In genomic region chr4:4881432-4881831, GRCh38 we compare ENCODE assay signal across 20 cellular contexts. TPM values are rescaled to one million over a fixed set of nuclear protein-coding genes. Genes with fewer than 3 reads are reported as not detected.
A peak's percentile ranks its signal among the peaks of the same experiment; 100 is the strongest.
DNase-seq lines count a peak whose midpoint lies in the region; ATAC-seq and TF ChIP-seq lines count a peak whose summit lies in the region.
"Had no signal": no experiment of that assay in that cellular context is flagged by ENCODE, and none has a peak within 500 bp of the region (broad histone marks: within the 10 kb centered on the region; RNA-seq: fewer than 3 reads in every experiment).

No MANE protein-coding gene starts in this region.

- no peaks in the 10 kb centered on the region for H3K9me2 ChIP-seq in GM23338 (ENCODE audit: insufficient read depth)

- H3K4me3 ChIP-seq in Caco-2 (ENCODE audit: low read depth, low read length), result no peak overlapping the region
- H3K4me3 ChIP-seq in mesodermal cell (ENCODE audit: extremely low read depth, insufficient read depth, low read length, poor library complexity, severe bottlenecking), result no peak overlapping the region
- H3K4me3 ChIP-seq in GM23338, result no peak overlapping the region
- H3K4me3 ChIP-seq: A549, GM12878, HAP-1 had no signal

- POLR2A ChIA-PET in Caco-2 (lab: Charles Lee), result no interaction called here

- 80 to 100% methylated on average over 1 of the region's 2 CpGs for WGBS in mesodermal cell (ENCODE audit: insufficient coverage in 2 of 2), 2 experiments

- H3K36me3 ChIP-seq in Caco-2 (ENCODE audit: control insufficient read depth, insufficient read depth, low read length), result no peaks in the 10 kb centered on the region
- H3K36me3 ChIP-seq in mesodermal cell (ENCODE audit: control insufficient read depth, insufficient read depth, low read length), result no peaks in the 10 kb centered on the region
- H3K36me3 ChIP-seq in GM23338 (ENCODE audit: insufficient read depth), result no peaks in the 10 kb centered on the region
- H3K36me3 ChIP-seq: HAP-1 had no signal

- no peaks in the 10 kb centered on the region for H3K79me2 ChIP-seq in GM23338 (replicated peaks; ENCODE audit: insufficient read depth)

- H3K4me1 Mint-ChIP-seq in Caco-2 (ENCODE audit: low read depth, unreplicated experiment) (peaks cover 16% of the 10 kb centered on the region), T-helper 17 cell (peaks cover 5% of the 10 kb centered on the region), GM23338 (peaks cover 9% of the 10 kb centered on the region; the same call in 2 of the 3 replicates)
- H3K4me1 Mint-ChIP-seq: IgD-negative memory B cell had no signal

- no TSS peak for BruUV-seq in Caco-2 (replicated peaks; lab: Mats Ljungman, UMichigan)

- no peaks in the 10 kb centered on the region for H3K27me3 Mint-ChIP-seq in Caco-2 (ENCODE audit: insufficient read depth, unreplicated experiment)
- peaks cover 69% of the 10 kb centered on the region for H3K27me3 Mint-ChIP-seq in T-helper 17 cell
- H3K27me3 Mint-ChIP-seq in GM23338 (ENCODE audit: insufficient read depth, low read depth, poor library complexity), result peaks cover 13% of the 10 kb centered on the region

- no peaks in the 10 kb centered on the region for H3F3A ChIP-seq in GM23338 (replicated peaks; ENCODE audit: low read depth)

- CTCF ChIA-PET in Caco-2 (lab: Charles Lee), result no interaction called here

- H3K4me3 Mint-ChIP-seq in Caco-2 (ENCODE audit: unreplicated experiment) (no peak overlapping the region), T-helper 17 cell (no peak overlapping the region), GM23338 (no peak overlapping the region)
- H3K4me3 Mint-ChIP-seq: CD4-positive, alpha-beta T cell; HFFc6; IgD-negative memory B cell had no signal

- TF ChIP-seq CTCF in Caco-2 (IDR thresholded peaks at IDR 0.05; ENCODE audit: insufficient read depth in 1 of 2, low read depth in 1 of 2, low read length in 1 of 2, severe bottlenecking in 1 of 2, unreplicated experiment in 1 of 2) (no peak), GM23338 (conservative IDR thresholded peaks at IDR 0.05; ENCODE audit: low read depth in 2 of 2) (no peak)

- no peak for DNase-seq in Caco-2
- no peak for DNase-seq in T-helper 17 cell
- peak; percentile 33 for DNase-seq in dedifferentiated amniotic fluid mesenchymal stem cell (ENCODE audit: extremely low spot score)
- DNase-seq in EL, result no peak
- no peak for DNase-seq in GM23338 (ENCODE audit: low spot score)
- DNase-seq: AML-193; Calu3; CD4-positive, alpha-beta T cell; DMS79 treated with DMSO at 0.1 percent for 48 hours; HFFc6; KG1 had no signal

- ATAC-seq in T-helper 17 cell (no peak), GM23338 (no peak), HG02884 (IDR thresholded peaks at IDR 0.05; ENCODE audit: unreplicated experiment) (no peak)
- ATAC-seq: A549, GM12878, HepG2 had no signal

- H3K27ac Mint-ChIP-seq in Caco-2 (ENCODE audit: unreplicated experiment), result peak overlapping the region; percentile 19
- H3K27ac Mint-ChIP-seq in T-helper 17 cell, result peak overlapping the region; percentile 34
- H3K27ac Mint-ChIP-seq in GM23338, result no peak overlapping the region
- H3K27ac Mint-ChIP-seq: CD4-positive, alpha-beta T cell; HFFc6; IgD-negative memory B cell had no signal

- H3K9me3 ChIP-seq in Caco-2 (no peaks in the 10 kb centered on the region), T-helper 17 cell (ENCODE audit: control insufficient read depth, low read length, poor library complexity, severe bottlenecking) (no peaks in the 10 kb centered on the region), mesodermal cell (ENCODE audit: control insufficient read depth, low read length) (no peaks in the 10 kb centered on the region)
- H3K9me3 ChIP-seq: A549, HAP-1 had no signal

- H3K36me3 Mint-ChIP-seq in Caco-2 (ENCODE audit: insufficient read depth, unreplicated experiment), result no peaks in the 10 kb centered on the region
- peaks cover 7% of the 10 kb centered on the region for H3K36me3 Mint-ChIP-seq in T-helper 17 cell (ENCODE audit: low read depth)
- no peaks in the 10 kb centered on the region for H3K36me3 Mint-ChIP-seq in GM23338 (ENCODE audit: low read depth)
- H3K36me3 Mint-ChIP-seq: IgD-negative memory B cell had no signal

- no peaks in the 10 kb centered on the region for H3K27me3 ChIP-seq in Caco-2 (replicated peaks; ENCODE audit: control insufficient read depth, insufficient read depth, low read length)
- H3K27me3 ChIP-seq in GM23338 (ENCODE audit: insufficient read depth), result peaks cover 37% of the 10 kb centered on the region

- intact Hi-C loops in Caco-2 (cut with micrococcal nuclease; ENCODE audit: unreplicated experiment), result no loop called here

- H4K20me1 ChIP-seq in GM23338 (replicated peaks; ENCODE audit: insufficient read depth), result no peaks in the 10 kb centered on the region; the same call in 1 of the 2 replicates

- H3K4me1 ChIP-seq in Caco-2, result no peaks in the 10 kb centered on the region
- peaks cover 18% of the 10 kb centered on the region for H3K4me1 ChIP-seq in mesodermal cell (ENCODE audit: control insufficient read depth, insufficient read depth, low read length, poor library complexity, severe bottlenecking)
- peaks cover 8% of the 10 kb centered on the region for H3K4me1 ChIP-seq in GM23338 (ENCODE audit: insufficient read depth)
- H3K4me1 ChIP-seq: A549, HAP-1 had no signal

- H3K9me3 Mint-ChIP-seq in Caco-2 (ENCODE audit: unreplicated experiment) (no peaks in the 10 kb centered on the region), GM23338 (no peaks in the 10 kb centered on the region)
- H3K9me3 Mint-ChIP-seq: CD4-positive, alpha-beta T cell; HFFc6; IgD-negative memory B cell had no signal

- H3K27ac ChIP-seq in mesodermal cell (ENCODE audit: low read depth, low read length, severe bottlenecking), result peak overlapping the region; percentile 77
- no peak overlapping the region for H3K27ac ChIP-seq in GM23338 (ENCODE audit: low read depth)
- H3K27ac ChIP-seq: 22Rv1, A549, C4-2B had no signal

- H2AFZ ChIP-seq in GM23338, result no peak overlapping the region

- H3K4me2 ChIP-seq in GM23338, result no peak overlapping the region
- H3K4me2 ChIP-seq: A549 had no signal

TF ChIP-seq in GM23338, 12 proteins besides CTCF, POLR2A, EP300 and RAD21 (continues in another document):
- TF ChIP-seq REST (IDR thresholded peaks at IDR 0.05; ENCODE audit: unreplicated experiment), result no peak
- no peak for TF ChIP-seq EZH2phosphoT487 (IDR thresholded peaks at IDR 0.05; ENCODE audit: unreplicated experiment)
- TF ChIP-seq STAT1 (IDR thresholded peaks at IDR 0.05; ENCODE audit: unreplicated experiment), result no peak
- no peak for TF ChIP-seq ETS1 (IDR thresholded peaks at IDR 0.05)
- no peak for TF ChIP-seq CREB1 (CRISPR knock-in tag; IDR thresholded peaks at IDR 0.05; ENCODE audit: low read depth)

RNA-seq across cellular contexts. Expression of gene MSX1, which starts 22.0 kb away (rescaled TPM):
- 30.0 and 35.1 TPM in 2 replicates for total RNA-seq in Caco-2 (2022)
- not detected for total RNA-seq in T-helper 17 cell
- 168 TPM for polyA plus RNA-seq in mesodermal cell (2013, experiment 1 of 2)
- polyA plus RNA-seq in mesodermal cell (2013, experiment 2 of 2), result 152 TPM
- not detected in 2 replicates for total RNA-seq in GM23338 (2014; rRNA removed; shearing (Covaris generic))
- polyA plus RNA-seq in GM23338 (2016; fragmentation: Nextera tagmentation; extraction: Ambion mirVana), result 0.40 and 0.61 TPM in 2 replicates
- total RNA-seq: CD4-positive, alpha-beta T cell had no signal

Comparison
In these comparisons a context has a peak if more than half of its experiments do, and no peak if none do; other contexts are left out.
1. RNA of gene MSX1, which starts 22.0 kb away (total RNA-seq): 30.0 to 35.1 TPM in Caco-2; not detected in GM23338 and not detected in T-helper 17 cell; every median in the first group is over 10 times any median in the second.